In genomic region chr5:18792145-18792544, GRCh38 we compare ENCODE assay signal across 13 cellular contexts.
DNase-seq lines count a peak whose midpoint lies in the region; ATAC-seq lines count a peak whose summit lies in the region.
"Had no signal": no experiment of that assay in that cellular context is flagged by ENCODE, and none has a peak within 500 bp of the region (broad histone marks: within the 10 kb centered on the region; RNA-seq: fewer than 3 reads in every experiment).

No MANE protein-coding gene starts in this region.

- DNase-seq in NCI-H1417 (lab: John Stamatoyannopoulos, UW), result peak in 2 of 3 experiments; percentile 26 to 55
- DNase-seq in NCI-H1417 treated with DMSO at 0.1 percent for 48 hours (lab: John Stamatoyannopoulos, UW), result no peak
- DNase-seq in NCI-H748 treated with DMSO at 0.1 percent for 48 hours (lab: John Stamatoyannopoulos, UW), result peak; percentile 100
- peak; percentile 22 for DNase-seq in dermis blood vessel endothelial cell
- peak; percentile 31 for DNase-seq in renal cortical epithelial cell (ENCODE audit: low read depth)
- DNase-seq in activated effector memory CD4-positive, alpha-beta T cell treated with anti-CD3 and anti-CD28 coated beads, Interleukin-2, amount 50 U/mL, for 16 hours, result no peak
- no peak for DNase-seq in T-helper 2 cell
- DNase-seq: activated naive CD8-positive, alpha-beta T cell treated with anti-CD3 and anti-CD28 coated beads, Interleukin-2, amount 10 ng/mL, durations not matched to agents 7 days and 5 days; cortex of kidney; foreskin melanocyte; GOT3; NCI-H1436 treated with DMSO at 0.1 percent for 48 hours had no signal

- ATAC-seq in activated CD4-positive, CD25-positive, alpha-beta regulatory T cell treated with anti-CD3 and anti-CD28 coated beads, Interleukin-2, amount 50 U/mL, for 24 hours, result no peak

Comparison
In these comparisons a context has a peak if more than half of its experiments do, and no peak if none do; other contexts are left out.
1. DNase-seq: peak in NCI-H1417 (2 of 3), NCI-H748 treated with DMSO at 0.1 percent for 48 hours (single experiment), dermis blood vessel endothelial cell (single experiment) and renal cortical epithelial cell (single experiment); none in NCI-H1417 treated with DMSO at 0.1 percent for 48 hours (single experiment), activated effector memory CD4-positive, alpha-beta T cell treated with anti-CD3 and anti-CD28 coated beads, Interleukin-2, amount 50 U/mL, for 16 hours (single experiment) and T-helper 2 cell (0 of 5).